7 cellular contexts compared by ENCODE assay signal in the genomic region with DNA sequence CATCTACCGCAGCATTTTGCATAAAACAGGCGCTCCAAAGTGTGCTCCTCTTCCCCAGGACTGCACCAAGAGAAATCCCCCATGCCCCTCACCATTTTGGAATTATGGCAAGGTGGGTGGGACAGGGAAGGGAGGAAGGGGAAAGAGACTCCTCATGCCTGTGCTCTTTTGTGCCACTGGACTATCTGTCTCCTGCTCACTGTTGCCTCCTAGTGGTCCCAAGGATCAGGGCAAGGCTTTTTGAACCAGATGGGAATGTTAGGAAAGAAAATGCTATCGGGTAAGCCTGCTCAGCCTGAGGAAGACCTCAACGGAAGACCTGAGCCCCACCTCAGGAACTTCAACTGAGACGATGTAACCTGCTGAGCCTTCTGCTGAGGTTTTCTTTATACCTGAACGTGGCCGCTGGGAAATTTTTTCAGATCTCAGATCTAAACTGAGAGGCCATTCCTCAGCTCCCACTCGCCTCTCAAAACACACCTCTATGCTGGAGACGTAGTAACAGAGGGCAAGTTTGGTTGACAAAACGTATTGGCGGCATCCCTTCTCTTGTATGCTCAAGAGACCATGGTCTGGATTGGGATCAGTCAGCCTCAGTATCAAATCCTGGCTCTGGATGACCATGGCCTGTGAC. TPM values are rescaled to one million over a fixed set of nuclear protein-coding genes. Genes with fewer than 3 reads are reported as not detected.
DNase-seq lines count a peak whose midpoint lies in the region; ATAC-seq and TF ChIP-seq lines count a peak whose summit lies in the region.

No MANE protein-coding gene starts in this region.

- H3K4me3 ChIP-seq in upper lobe of left lung: no peak overlapping the region

- H3K9me3 Mint-ChIP-seq in mesothelial cell of epicardium: no peaks in the 10 kb centered on the region

- no peak for TF ChIP-seq EP300 in upper lobe of left lung (IDR thresholded peaks at IDR 0.05)

- TF ChIP-seq CTCF in mesothelial cell of epicardium (IDR thresholded peaks at IDR 0.05; ENCODE audit: unreplicated experiment): peak; percentile 74
- peak; percentile 51 to 83 (median 68) for TF ChIP-seq CTCF in upper lobe of left lung (IDR thresholded peaks at IDR 0.05)

- no peak overlapping the region for H3K27ac Mint-ChIP-seq in mesothelial cell of epicardium

- DNase-seq in EL: peak; percentile 53
- DNase-seq in KG1 (lab: John Stamatoyannopoulos, UW): peak; percentile 15
- DNase-seq in T-helper 2 cell: peak in 3 of 5 experiments; percentile 10 to 26 (median 12)
- peak; percentile 75 for DNase-seq in dermis blood vessel endothelial cell
- peak in 1 of 2 experiments; percentile 54 for DNase-seq in mesothelial cell of epicardium (ENCODE audit: low spot score in 2 of 2, unreplicated experiment in 2 of 2)
- DNase-seq in upper lobe of left lung: no peak
- no peak for DNase-seq in COR-L47 (lab: John Stamatoyannopoulos, UW)

- H3K9me3 ChIP-seq in upper lobe of left lung: no peaks in the 10 kb centered on the region

- no peak for TF ChIP-seq POLR2A in upper lobe of left lung (IDR thresholded peaks at IDR 0.05)

- no peaks in the 10 kb centered on the region for H3K36me3 Mint-ChIP-seq in mesothelial cell of epicardium

- H3K4me1 Mint-ChIP-seq in mesothelial cell of epicardium: no peaks in the 10 kb centered on the region

- H3K27me3 Mint-ChIP-seq in mesothelial cell of epicardium (ENCODE audit: low read depth): peaks cover 2% of the 10 kb centered on the region

- H3K4me3 Mint-ChIP-seq in mesothelial cell of epicardium: no peak overlapping the region

- H3K36me3 ChIP-seq in upper lobe of left lung: no peaks in the 10 kb centered on the region

- ATAC-seq in upper lobe of left lung (ENCODE audit: low FRiP score in 2 of 2): peak in 1 of 2 donors; percentile 63

- no peaks in the 10 kb centered on the region for H3K4me1 ChIP-seq in upper lobe of left lung

- WGBS in upper lobe of left lung, 2 donors: 61 to 62% methylated on average over 11 of the region's 11 CpGs

- H3K27me3 ChIP-seq in upper lobe of left lung: no peaks in the 10 kb centered on the region

- H3K27ac ChIP-seq in upper lobe of left lung: no peak overlapping the region

RNA-seq across cellular contexts. Expression of a gene that starts 58.3 kb away (rescaled TPM):
- not detected in 2 replicates for total RNA-seq in dermis blood vessel endothelial cell
- not detected in 3 replicates for total RNA-seq in mesothelial cell of epicardium
- total RNA-seq in upper lobe of left lung: not detected

Comparison
In these comparisons a context has a peak if more than half of its experiments do, and no peak if none do; other contexts are left out.
1. DNase-seq: peak in EL (single experiment), KG1 (single experiment), T-helper 2 cell (3 of 5) and dermis blood vessel endothelial cell (single experiment); none in upper lobe of left lung (0 of 2) and COR-L47 (single experiment).